ENCODE assay signal across 7 cellular contexts in genomic region chr5:56122360-56122985, GRCh38.
DNase-seq lines count a peak whose midpoint lies in the region; ATAC-seq, FAIRE-seq and TF ChIP-seq lines count a peak whose summit lies in the region.
"Not testable (repeated sequence)": the region's sequence is repeated elsewhere in the genome, so short reads cannot be mapped to it uniquely, and the experiment has no call there.

No MANE protein-coding gene starts in this region.

- not testable (repeated sequence) for H3K4me3 Mint-ChIP-seq in CD8-positive, alpha-beta memory T cell; nephron

- not testable (repeated sequence) for H3K4me1 Mint-ChIP-seq in CD8-positive, alpha-beta memory T cell
- H3K4me1 Mint-ChIP-seq in nephron, result peaks cover 21% of the 10 kb centered on the region

- FAIRE-seq in endothelial cell of umbilical vein (lab: Jason Lieb, UNC), result not testable (repeated sequence)

- not testable (repeated sequence) for H3K27me3 Mint-ChIP-seq in CD8-positive, alpha-beta memory T cell; nephron (ENCODE audit: low read depth)

- H4K20me1 ChIP-seq in PC-3 (ENCODE audit: low read length); endothelial cell of umbilical vein (replicated peaks; ENCODE audit: control insufficient read depth, extremely low read depth, insufficient read depth, low read length): not testable (repeated sequence)

- not testable (repeated sequence) for TF ChIP-seq POLR2A in endothelial cell of umbilical vein (IDR thresholded peaks at IDR 0.05; ENCODE audit: low read depth, low read length); stomach (IDR thresholded peaks at IDR 0.05)

- H3K36me3 Mint-ChIP-seq in CD8-positive, alpha-beta memory T cell; nephron (ENCODE audit: low read depth): not testable (repeated sequence)

- CTCF ChIA-PET in CD8-positive, alpha-beta memory T cell (lab: Charles Lee); PC-3 (lab: Charles Lee); endothelial cell of umbilical vein (lab: Charles Lee): not testable (repeated sequence)

- H3K9me2 ChIP-seq in PC-3 (replicated peaks; ENCODE audit: low read length), result not testable (repeated sequence)

- POLR2A ChIA-PET in CD8-positive, alpha-beta memory T cell (lab: Charles Lee); PC-3 (lab: Charles Lee; ENCODE audit: unreplicated experiment): not testable (repeated sequence)
- POLR2A ChIA-PET in endothelial cell of umbilical vein (lab: Charles Lee), result interaction anchor here (0.7 kb wide), 1 partner anchor 566 kb away, joined by 3 read pairs; no protein-coding TSS in a partner anchor

- H3K9ac ChIP-seq in PC-3 (ENCODE audit: low read length), result not testable (repeated sequence)
- H3K9ac ChIP-seq in adipocyte (ENCODE audit: low read length) (peak overlapping the region; percentile 7), endothelial cell of umbilical vein (replicated peaks; ENCODE audit: extremely low read depth, insufficient read depth, low read length) (peak overlapping the region; percentile 14)

- ATAC-seq in PC-3, lower lobe of right lung: not testable (repeated sequence)

- H3F3A ChIP-seq in PC-3 (ENCODE audit: low read length, unreplicated experiment), result not testable (repeated sequence)

- not testable (repeated sequence) for H2AFZ ChIP-seq in PC-3 (ENCODE audit: low read length); endothelial cell of umbilical vein (ENCODE audit: low read depth, low read length)

- H3K4me2 ChIP-seq in PC-3 (ENCODE audit: low read length), result peak overlapping the region; percentile 32; the same call in 1 of the 2 replicates
- not testable (repeated sequence) for H3K4me2 ChIP-seq in endothelial cell of umbilical vein (ENCODE audit: insufficient read depth, low read length)

- H3K9me3 ChIP-seq in CD8-positive, alpha-beta memory T cell (ENCODE audit: low read length); PC-3 (ENCODE audit: low read length); adipocyte (ENCODE audit: control insufficient read depth, low read length); endothelial cell of umbilical vein (replicated peaks; ENCODE audit: control insufficient read depth, insufficient read depth, low read length); lower lobe of right lung; stomach: not testable (repeated sequence)

- dilution Hi-C loops in endothelial cell of umbilical vein (cut with MboI; ENCODE audit: extremely low pct_ligation_motif_present, low sequenced_read_pairs), result loop anchor here (10.0 kb wide), 1 partner anchor 72 kb away; no protein-coding TSS in a partner anchor

- not testable (repeated sequence) for BruUV-seq in PC-3 (replicated peaks; lab: Mats Ljungman, UMichigan); endothelial cell of umbilical vein (replicated peaks; lab: Mats Ljungman, UMichigan)

- H3K4me1 ChIP-seq in CD8-positive, alpha-beta memory T cell (ENCODE audit: insufficient read depth, low read length), result peaks cover 23% of the 10 kb centered on the region
- H3K4me1 ChIP-seq in PC-3 (ENCODE audit: insufficient read depth, low read length), result peaks cover 21% of the 10 kb centered on the region
- H3K4me1 ChIP-seq in adipocyte (ENCODE audit: control insufficient read depth, insufficient read depth, low read length), result peaks cover 28% of the 10 kb centered on the region
- H3K4me1 ChIP-seq in endothelial cell of umbilical vein (ENCODE audit: control insufficient read depth, extremely low read depth, insufficient read depth, low read length), result peaks cover 34% of the 10 kb centered on the region
- peaks cover 24% of the 10 kb centered on the region for H3K4me1 ChIP-seq in lower lobe of right lung
- peaks cover 7 to 14% (median 13%) of the 10 kb centered on the region in 4 donors for H3K4me1 ChIP-seq in stomach

- not testable (repeated sequence) for H3K27me3 ChIP-seq in CD8-positive, alpha-beta memory T cell (ENCODE audit: insufficient read depth, low read length, poor library complexity, severe bottlenecking); PC-3 (ENCODE audit: low read length); adipocyte (replicated peaks; ENCODE audit: control insufficient read depth, insufficient read depth, low read length); endothelial cell of umbilical vein (ENCODE audit: control insufficient read depth in 2 of 2, insufficient read depth in 2 of 2, low read length in 2 of 2); lower lobe of right lung (ENCODE audit: low read depth); stomach

- not testable (repeated sequence) for H3K36me3 ChIP-seq in CD8-positive, alpha-beta memory T cell (ENCODE audit: insufficient read depth, low read length); PC-3 (ENCODE audit: low read depth, low read length); adipocyte (ENCODE audit: control insufficient read depth, insufficient read depth, low read length, severe bottlenecking); endothelial cell of umbilical vein (ENCODE audit: control insufficient read depth in 2 of 2, extremely low read depth in 1 of 2, insufficient read depth in 2 of 2, low read length in 2 of 2); lower lobe of right lung; stomach

- not testable (repeated sequence) for H3K79me2 ChIP-seq in PC-3 (ENCODE audit: low read length); endothelial cell of umbilical vein (ENCODE audit: control insufficient read depth, insufficient read depth, low read length)

- not testable (repeated sequence) for TF ChIP-seq CTCF in PC-3 (conservative IDR thresholded peaks at IDR 0.05; ENCODE audit: low read depth, low read length); endothelial cell of umbilical vein (IDR thresholded peaks at IDR 0.05; ENCODE audit: extremely low read depth in 1 of 2, insufficient read depth in 1 of 2, low read depth in 1 of 2, low read length in 2 of 2); lower lobe of right lung (IDR thresholded peaks at IDR 0.05); nephron (IDR thresholded peaks at IDR 0.05; ENCODE audit: unreplicated experiment in 3 of 3); stomach (IDR thresholded peaks at IDR 0.05)

- DNase-seq in CD8-positive, alpha-beta memory T cell; PC-3; adipocyte (ENCODE audit: low read depth); endothelial cell of umbilical vein (ENCODE audit: low read depth, low spot score); lower lobe of right lung; stomach: not testable (repeated sequence)

- TF ChIP-seq EP300 in stomach (IDR thresholded peaks at IDR 0.05), result not testable (repeated sequence)

- H3K27ac Mint-ChIP-seq in CD8-positive, alpha-beta memory T cell, result not testable (repeated sequence)
- peak overlapping the region; percentile 63 to 87 (median 81) for H3K27ac Mint-ChIP-seq in nephron

- not testable (repeated sequence) for H3K9me3 Mint-ChIP-seq in CD8-positive, alpha-beta memory T cell; nephron

- H3K27ac ChIP-seq in CD8-positive, alpha-beta memory T cell (ENCODE audit: low read depth, low read length), result peak overlapping the region; percentile 17
- peak overlapping the region; percentile 74 for H3K27ac ChIP-seq in PC-3 (ENCODE audit: low read length)
- peak overlapping the region; percentile 79 for H3K27ac ChIP-seq in endothelial cell of umbilical vein (ENCODE audit: insufficient read depth, low read depth, low read length)
- peak overlapping the region; percentile 54 for H3K27ac ChIP-seq in lower lobe of right lung
- H3K27ac ChIP-seq in stomach, result peak overlapping the region in 3 of 5 donors; percentile 61 to 73 (median 65)

- not testable (repeated sequence) for H3K9me1 ChIP-seq in endothelial cell of umbilical vein (replicated peaks; ENCODE audit: control insufficient read depth, extremely low read depth, insufficient read depth, low read length)

- H3K4me3 ChIP-seq in CD8-positive, alpha-beta memory T cell (ENCODE audit: low read length); PC-3 (ENCODE audit: low read length); adipocyte (ENCODE audit: low read length); endothelial cell of umbilical vein (replicated peaks in 1 of 3; ENCODE audit: insufficient read depth in 1 of 3, low read depth in 1 of 3, low read length in 3 of 3); lower lobe of right lung; stomach: not testable (repeated sequence)

- WGBS in stomach, 5 donors, result 84 to 93% (median 91%) methylated on average over 9 of the region's 9 CpGs

- intact Hi-C loops in PC-3 (cut with micrococcal nuclease), result loop anchor here (10.0 kb wide), 1 partner anchor 128 kb away; the partner anchor contains the start of gene IL6ST
- intact Hi-C loops in endothelial cell of umbilical vein (cut with micrococcal nuclease), result loop anchor here (2.0 to 5.0 kb wide), 2 partner anchors 24 to 80 kb away; no protein-coding TSS in a partner anchor
- intact Hi-C loops in lower lobe of right lung (cut with DNase I); stomach (cut with DNase I; ENCODE audit: low total_unique reads): not testable (repeated sequence)

Comparison
In these comparisons a context has a peak if more than half of its experiments do, and no peak if none do; other contexts are left out.
1. H3K27ac ChIP-seq: peak in every context shown above with its lines; median percentile 79 in endothelial cell of umbilical vein; 74 in PC-3; 65 in stomach; 54 in lower lobe of right lung; 17 in CD8-positive, alpha-beta memory T cell.